In the genomic region with DNA sequence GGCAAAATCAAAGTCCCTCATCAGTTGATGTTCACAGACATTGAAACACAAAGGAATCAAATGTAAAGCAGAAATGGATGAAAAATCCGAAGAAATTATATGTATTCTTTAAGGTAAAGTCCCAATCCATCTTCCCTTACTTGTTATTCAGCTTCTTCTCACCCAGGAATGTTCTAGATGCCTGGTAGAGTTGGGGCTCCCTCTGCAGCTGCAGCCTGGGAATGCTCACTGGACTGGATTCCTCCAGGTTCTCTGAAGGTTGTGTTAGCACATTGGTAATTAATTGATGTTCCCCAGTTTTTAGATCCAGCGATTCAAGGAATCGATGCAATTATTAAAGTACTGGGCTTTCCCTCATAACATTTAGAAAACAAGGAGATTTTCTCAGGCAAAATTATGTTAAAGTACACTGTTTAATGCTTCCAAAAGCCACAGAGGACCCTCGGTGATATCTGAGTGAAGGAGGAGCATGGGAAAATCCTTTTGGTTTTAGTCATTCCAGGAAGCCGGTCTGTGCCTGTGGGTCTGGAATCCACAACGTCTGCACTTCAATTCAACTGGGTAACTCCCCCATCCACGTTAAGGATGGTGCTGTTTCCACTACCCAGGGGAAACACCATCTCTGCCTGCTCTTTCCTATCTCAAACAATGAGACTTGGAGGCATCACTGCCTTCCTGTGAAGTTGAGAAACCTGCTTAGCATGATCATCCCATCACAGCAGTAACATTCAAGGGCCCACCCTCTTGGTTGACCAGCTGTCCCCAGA, we compare ENCODE assay signal across 14 cellular contexts. TPM values are rescaled to one million over a fixed set of nuclear protein-coding genes. Genes with fewer than 3 reads are reported as not detected.
DNase-seq lines count a peak whose midpoint lies in the region; ATAC-seq, FAIRE-seq and TF ChIP-seq lines count a peak whose summit lies in the region.
"Had no signal": no experiment of that assay in that cellular context is flagged by ENCODE, and none has a peak within 500 bp of the region (broad histone marks: within the 10 kb centered on the region; RNA-seq: fewer than 3 reads in every experiment).

No MANE protein-coding gene starts in this region.

- no peak overlapping the region for H2BK20ac ChIP-seq in H1 (ENCODE audit: low read length)

- H3K79me1 ChIP-seq in H1 (ENCODE audit: low read depth, low read length), result no peaks in the 10 kb centered on the region

- H2AFZ ChIP-seq in PC-3 (ENCODE audit: low read length) (no peak overlapping the region), H1 (ENCODE audit: low read length) (no peak overlapping the region)

- no peak overlapping the region for H2BK5ac ChIP-seq in H1 (ENCODE audit: low read depth, low read length)

- H3K79me2 ChIP-seq in PC-3 (ENCODE audit: low read length), result no peaks in the 10 kb centered on the region
- H3K79me2 ChIP-seq in H1 (ENCODE audit: control insufficient read depth in 1 of 2, insufficient read depth in 2 of 2, low read length in 2 of 2), result no peaks in the 10 kb centered on the region

- no peak overlapping the region for H3K4ac ChIP-seq in H1 (replicated peaks; ENCODE audit: insufficient read length, low read depth, low read length)

- BruUV-seq in PC-3 (replicated peaks; lab: Mats Ljungman, UMichigan), result no TSS peak

- intact Hi-C loops in PC-3 (cut with micrococcal nuclease), result no loop called here
- intact Hi-C loops in spleen (cut with DNase I; ENCODE audit: low total_unique reads), result no loop called here

- H2AK5ac ChIP-seq in H1 (ENCODE audit: low read depth, low read length), result 0 out of 2 replicates have a peak overlapping the region, but pooled peaks have one; percentile 65

- H3K36me3 ChIP-seq in PC-3 (ENCODE audit: low read depth, low read length) (no peaks in the 10 kb centered on the region), H1 (ENCODE audit: control insufficient read depth in 2 of 4, insufficient read depth in 4 of 4, low read length in 3 of 4) (0 out of 8 replicates have a peak, but pooled peaks cover 0 to 2% (median 0%) of the 10 kb centered on the region in 4 experiments), mesodermal cell (ENCODE audit: control insufficient read depth, insufficient read depth, low read length) (peaks cover 15% of the 10 kb centered on the region), spleen (no peaks in the 10 kb centered on the region)

- CTCF ChIA-PET in PC-3 (lab: Charles Lee) (interaction anchor here (0.6 kb wide), 1 partner anchor 25 kb away, joined by 3 read pairs; no protein-coding TSS in a partner anchor), H1 (lab: Charles Lee; ENCODE audit: partially characterized antibody) (interaction anchor here (0.6 to 6.2 kb wide), 20 partner anchors 8 to 170 kb away, joined by 3 to 29 read pairs (median 4); a partner anchor contains a TSS)

- H3K23ac ChIP-seq in H1 (ENCODE audit: insufficient read length), result no peak overlapping the region

- H3K18ac ChIP-seq in H1 (ENCODE audit: extremely low read depth, low read length), result no peak overlapping the region

- H3K14ac ChIP-seq in H1 (ENCODE audit: insufficient read length), result no peak overlapping the region

- H4K5ac ChIP-seq in H1 (ENCODE audit: insufficient read length, low read depth, low read length), result no peak overlapping the region

- H4K20me1 ChIP-seq in PC-3 (ENCODE audit: low read length) (no peaks in the 10 kb centered on the region), H1 (replicated peaks in 1 of 2; ENCODE audit: control insufficient read depth in 1 of 2, insufficient read depth in 2 of 2, low read length in 2 of 2) (no peaks in the 10 kb centered on the region)

- H4K8ac ChIP-seq in H1 (ENCODE audit: extremely low read depth, insufficient read depth, low read length), result no peak overlapping the region

- peaks cover 5% of the 10 kb centered on the region; the same call in 1 of the 2 replicates for H3K27me3 ChIP-seq in PC-3 (ENCODE audit: low read length)
- H3K27me3 ChIP-seq in H1 (replicated peaks in 1 of 4; ENCODE audit: control insufficient read depth in 3 of 4, extremely low read depth in 1 of 4, insufficient read depth in 3 of 4, low read length in 3 of 4), result no peaks in the 10 kb centered on the region
- peaks cover 0 to 2% (median 0%) of the 10 kb centered on the region in 7 donors for H3K27me3 ChIP-seq in spleen (replicated peaks in 1 of 7)

- ATAC-seq in PC-3 (no peak), GM21619 (IDR thresholded peaks at IDR 0.05; ENCODE audit: unreplicated experiment) (no peak)
- ATAC-seq: activated naive CD4-positive, alpha-beta T cell treated with anti-CD3 and anti-CD28 coated beads, Interleukin-2, amount 50 U/mL, for 72 hours had no signal

- H3K4me1 ChIP-seq in PC-3 (ENCODE audit: insufficient read depth, low read length), result no peaks in the 10 kb centered on the region
- H3K4me1 ChIP-seq in H1 (replicated peaks in 1 of 4; ENCODE audit: control insufficient read depth in 3 of 4, insufficient read depth in 4 of 4, low read length in 3 of 4), result no peaks in the 10 kb centered on the region
- H3K4me1 ChIP-seq in mesodermal cell (ENCODE audit: control insufficient read depth, insufficient read depth, low read length, poor library complexity, severe bottlenecking), result peaks cover 8% of the 10 kb centered on the region
- H3K4me1 ChIP-seq in spleen, result no peaks in the 10 kb centered on the region

- TF ChIP-seq CTCF in PC-3 (conservative IDR thresholded peaks at IDR 0.05; ENCODE audit: low read depth, low read length) (peak; percentile 42; the same call in 1 of the 2 replicates), H1 (IDR thresholded peaks at IDR 0.05; ENCODE audit: control extremely low read depth in 1 of 3, insufficient read depth in 1 of 3, low read depth in 1 of 3, low read length in 3 of 3) (peak; percentile 38 to 55 (median 39)), spleen (IDR thresholded peaks at IDR 0.05 in 8 of 11, conservative IDR thresholded peaks at IDR 0.05 in 3 of 11) (no peak), GM10266 (IDR thresholded peaks at IDR 0.05; ENCODE audit: control insufficient read depth, insufficient read depth, low read depth, missing control alignments) (no peak)

- H3K9me3 ChIP-seq in PC-3 (ENCODE audit: low read length), result no peaks in the 10 kb centered on the region
- no peaks in the 10 kb centered on the region for H3K9me3 ChIP-seq in H1 (ENCODE audit: insufficient read depth in 2 of 2, low read depth in 1 of 2, low read length in 1 of 2)
- no peaks in the 10 kb centered on the region for H3K9me3 ChIP-seq in mesodermal cell (ENCODE audit: control insufficient read depth, low read length)
- no peaks in the 10 kb centered on the region for H3K9me3 ChIP-seq in spleen

- no peaks in the 10 kb centered on the region for H3K9me2 ChIP-seq in PC-3 (replicated peaks; ENCODE audit: low read length)

- H3K56ac ChIP-seq in H1 (replicated peaks; ENCODE audit: insufficient read length, low read depth, low read length), result no peak overlapping the region

- WGBS in H1 (ENCODE audit: extremely low coverage in 1 of 2, insufficient coverage in 1 of 2, insufficient read length in 1 of 2, insufficient replicate concordance in 2 of 2, low coverage in 1 of 2, low lambda C conversion rate in 2 of 2, missing lambda C conversion rate in 1 of 2), 2 experiments, result 90% methylated on average over 7 of the region's 7 CpGs; no CpG with 5 or more reads in 1 of the 2 experiments
- WGBS in mesodermal cell (ENCODE audit: insufficient coverage in 2 of 2), 2 experiments, result 71% methylated on average over 2 to 6 of the region's 7 CpGs
- 65 to 74% (median 70%) methylated on average over 7 of the region's 7 CpGs for WGBS in spleen, 5 donors

- H3K27ac ChIP-seq in PC-3 (ENCODE audit: low read length) (no peak overlapping the region), H1 (ENCODE audit: low read depth, low read length) (no peak overlapping the region), mesodermal cell (ENCODE audit: low read depth, low read length, severe bottlenecking) (peak overlapping the region; percentile 71), spleen (no peak overlapping the region)

- DNase-seq in ELF-1 (ENCODE audit: low read depth, low spot score) (peak; percentile 41), PC-3 (no peak), H1 (ENCODE audit: low read depth in 1 of 2, low spot score in 2 of 2) (no peak), spleen (no peak), SIG-M5 (lab: John Stamatoyannopoulos, UW) (no peak), GM10266 (ENCODE audit: extremely low spot score) (no peak)
- DNase-seq: Calu3; effector CD8-positive, alpha-beta T cell; NCI-H1436 had no signal

- no peak overlapping the region for H4K91ac ChIP-seq in H1 (replicated peaks; ENCODE audit: insufficient read length, low read length)

- no peak for TF ChIP-seq EP300 in H1 (IDR thresholded peaks at IDR 0.05; ENCODE audit: borderline replicate concordance in 1 of 2, low read depth in 2 of 2, low read length in 2 of 2)

- H2BK120ac ChIP-seq in H1 (replicated peaks; ENCODE audit: low read depth, low read length), result no peak overlapping the region

- no peak overlapping the region for H3K4me3 ChIP-seq in PC-3 (ENCODE audit: low read length)
- H3K4me3 ChIP-seq in H1 (ENCODE audit: extremely low read depth in 1 of 4, insufficient read depth in 2 of 4, low read depth in 3 of 4, low read length in 4 of 4), result no peak overlapping the region
- no peak overlapping the region for H3K4me3 ChIP-seq in mesodermal cell (ENCODE audit: extremely low read depth, insufficient read depth, low read length, poor library complexity, severe bottlenecking)
- H3K4me3 ChIP-seq in spleen, result no peak overlapping the region

- no peak overlapping the region for H2BK12ac ChIP-seq in H1 (ENCODE audit: low read depth, low read length)

- H3K4me2 ChIP-seq in PC-3 (ENCODE audit: low read length), result no peak overlapping the region
- no peak overlapping the region for H3K4me2 ChIP-seq in H1 (ENCODE audit: insufficient read depth in 1 of 2, low read depth in 2 of 2, low read length in 2 of 2)

- no peak for FAIRE-seq in H1 (lab: Jason Lieb, UNC)

- no peaks in the 10 kb centered on the region for H3F3A ChIP-seq in PC-3 (ENCODE audit: low read length, unreplicated experiment)

- no peak overlapping the region for H2BK15ac ChIP-seq in H1 (ENCODE audit: low read length)

- no peaks in the 10 kb centered on the region for H3K23me2 ChIP-seq in H1 (ENCODE audit: low read depth, low read length)

- H3K9ac ChIP-seq in PC-3 (ENCODE audit: low read length) (no peak overlapping the region), H1 (replicated peaks in 1 of 4; ENCODE audit: extremely low read depth in 1 of 4, low read depth in 3 of 4, low read length in 3 of 4) (no peak overlapping the region)

- no peak for TF ChIP-seq POLR2A in H1 (IDR thresholded peaks at IDR 0.05; ENCODE audit: control extremely low read depth in 1 of 2, low read depth in 2 of 2, low read length in 2 of 2)
- no peak for TF ChIP-seq POLR2A in spleen (IDR thresholded peaks at IDR 0.05)

- POLR2A ChIA-PET in PC-3 (lab: Charles Lee; ENCODE audit: unreplicated experiment) (no interaction called here), H1 (lab: Charles Lee; ENCODE audit: partially characterized antibody) (interaction anchor here (2.1 kb wide), 1 partner anchor 8 kb away, joined by 4 read pairs; no protein-coding TSS in a partner anchor)

- TF ChIP-seq RAD21 in H1 (IDR thresholded peaks at IDR 0.05 in 1 of 2, conservative IDR thresholded peaks at IDR 0.05 in 1 of 2; ENCODE audit: low read depth in 2 of 2, low read length in 2 of 2), result peak; percentile 60 to 69

RNA-seq across cellular contexts. Expression of a gene that starts 22.0 kb away (rescaled TPM):
- total RNA-seq in PC-3 (2014; rRNA removed), result not detected in 2 replicates
- not detected in 2 replicates for total RNA-seq in H1 (2021; fragmentation: NEBNext Ultra II Directional; extraction: Animal tissue kit (Norgen Biotek cat#: 25700))
- polyA plus RNA-seq in H1 (2011; rRNA removed), result 0.05 and 0.09 TPM in 2 replicates
- polyA plus RNA-seq in H1 (2011; cell fraction: cytosol; rRNA removed), result not detected
- polyA plus RNA-seq in H1 (2011; cell fraction: nucleus; rRNA removed), result 0.07 TPM
- 0.10 TPM in 1 of 4 replicates, not detected in the others for polyA plus RNA-seq in H1 (2012, experiment 1 of 2)
- polyA plus RNA-seq in H1 (2012, experiment 2 of 2), result not detected
- polyA plus RNA-seq in H1 (2013, experiment 1 of 2), result 0.14 TPM
- polyA plus RNA-seq in H1 (2013, experiment 2 of 2), result 0.13 TPM
- not detected in 2 replicates for polyA minus RNA-seq in H1 (2011; rRNA and poly(A)+ RNA removed)
- polyA minus RNA-seq in H1 (2011; cell fraction: cytosol; rRNA and poly(A)+ RNA removed), result not detected
- not detected for polyA minus RNA-seq in H1 (2011; cell fraction: nucleus; rRNA and poly(A)+ RNA removed)
- polyA plus RNA-seq in mesodermal cell (2013, experiment 1 of 2), result not detected
- polyA plus RNA-seq in mesodermal cell (2013, experiment 2 of 2), result not detected
- not detected for total RNA-seq in spleen
- polyA plus RNA-seq in spleen, result not detected
- total RNA-seq: activated naive CD4-positive, alpha-beta T cell treated with anti-CD3 and anti-CD28 coated beads, Interleukin-2, amount 50 U/mL, for 72 hours; Calu3; T-helper 1 cell treated with Interleukin-12 subunit alpha and Interleukin-12 subunit beta and Interleukin-4 antibody, amounts not matched to agents 30 ng/mL and 1 ng/mL, for 36 hours had no signal
- polyA plus RNA-seq: neural cell had no signal

Comparison
In these comparisons a context has a peak if more than half of its experiments do, and no peak if none do; other contexts are left out.
1. CTCF ChIP-seq: peak in PC-3 (single experiment) and H1 (3 of 3); none in spleen (0 of 11) and GM10266 (single experiment).